Comparison of ENCODE assay signal across 1 cellular context in genomic region chr11:62151737-62152102, GRCh38.
TF ChIP-seq lines count a peak whose summit lies in the region.

No MANE protein-coding gene starts in this region.

TF ChIP-seq in HepG2, 621 proteins besides CTCF, POLR2A, EP300 and RAD21:
- TF ChIP-seq GLI4 (CRISPR knock-in tag; IDR thresholded peaks at IDR 0.05; ENCODE audit: borderline replicate concordance) = no peak
- no peak for TF ChIP-seq ZSCAN22 (CRISPR knock-in tag; IDR thresholded peaks at IDR 0.05)
- TF ChIP-seq HIC2 (CRISPR knock-in tag; IDR thresholded peaks at IDR 0.05; ENCODE audit: low read depth) = no peak
- TF ChIP-seq IRX3 (CRISPR knock-in tag; IDR thresholded peaks at IDR 0.05; ENCODE audit: borderline replicate concordance, low read depth) = no peak
- TF ChIP-seq ZNF704 (CRISPR knock-in tag; IDR thresholded peaks at IDR 0.05; ENCODE audit: borderline replicate concordance) = no peak
- no peak for TF ChIP-seq KMT2A (CRISPR knock-in tag; IDR thresholded peaks at IDR 0.05)
- TF ChIP-seq ZKSCAN1 (IDR thresholded peaks at IDR 0.05; ENCODE audit: low read length) = no peak
- no peak for TF ChIP-seq ZNF496 (CRISPR knock-in tag; IDR thresholded peaks at IDR 0.05; ENCODE audit: insufficient replicate concordance)
- no peak for TF ChIP-seq ZFX (CRISPR knock-in tag; IDR thresholded peaks at IDR 0.05; ENCODE audit: low read depth)
- TF ChIP-seq ZNF329 (CRISPR knock-in tag; IDR thresholded peaks at IDR 0.05; ENCODE audit: low read depth) = no peak
- no peak for TF ChIP-seq PHF21A (CRISPR knock-in tag; IDR thresholded peaks at IDR 0.05)
- TF ChIP-seq FOXP4 (CRISPR knock-in tag; IDR thresholded peaks at IDR 0.05) = no peak
- no peak for TF ChIP-seq ZFAT (CRISPR knock-in tag; conservative IDR thresholded peaks at IDR 0.05)
- no peak for TF ChIP-seq ZNF788 (CRISPR knock-in tag; IDR thresholded peaks at IDR 0.05; ENCODE audit: borderline replicate concordance)
- TF ChIP-seq ZMYM4 (CRISPR knock-in tag; IDR thresholded peaks at IDR 0.05) = no peak
- TF ChIP-seq ATAD3A (CRISPR knock-in tag; IDR thresholded peaks at IDR 0.05) = no peak
- no peak for TF ChIP-seq GPBP1L1 (CRISPR knock-in tag; IDR thresholded peaks at IDR 0.05)
- no peak for TF ChIP-seq SNAPC5 (CRISPR knock-in tag; IDR thresholded peaks at IDR 0.05; ENCODE audit: borderline replicate concordance)
